8 cellular contexts compared by ENCODE assay signal in the genomic region with DNA sequence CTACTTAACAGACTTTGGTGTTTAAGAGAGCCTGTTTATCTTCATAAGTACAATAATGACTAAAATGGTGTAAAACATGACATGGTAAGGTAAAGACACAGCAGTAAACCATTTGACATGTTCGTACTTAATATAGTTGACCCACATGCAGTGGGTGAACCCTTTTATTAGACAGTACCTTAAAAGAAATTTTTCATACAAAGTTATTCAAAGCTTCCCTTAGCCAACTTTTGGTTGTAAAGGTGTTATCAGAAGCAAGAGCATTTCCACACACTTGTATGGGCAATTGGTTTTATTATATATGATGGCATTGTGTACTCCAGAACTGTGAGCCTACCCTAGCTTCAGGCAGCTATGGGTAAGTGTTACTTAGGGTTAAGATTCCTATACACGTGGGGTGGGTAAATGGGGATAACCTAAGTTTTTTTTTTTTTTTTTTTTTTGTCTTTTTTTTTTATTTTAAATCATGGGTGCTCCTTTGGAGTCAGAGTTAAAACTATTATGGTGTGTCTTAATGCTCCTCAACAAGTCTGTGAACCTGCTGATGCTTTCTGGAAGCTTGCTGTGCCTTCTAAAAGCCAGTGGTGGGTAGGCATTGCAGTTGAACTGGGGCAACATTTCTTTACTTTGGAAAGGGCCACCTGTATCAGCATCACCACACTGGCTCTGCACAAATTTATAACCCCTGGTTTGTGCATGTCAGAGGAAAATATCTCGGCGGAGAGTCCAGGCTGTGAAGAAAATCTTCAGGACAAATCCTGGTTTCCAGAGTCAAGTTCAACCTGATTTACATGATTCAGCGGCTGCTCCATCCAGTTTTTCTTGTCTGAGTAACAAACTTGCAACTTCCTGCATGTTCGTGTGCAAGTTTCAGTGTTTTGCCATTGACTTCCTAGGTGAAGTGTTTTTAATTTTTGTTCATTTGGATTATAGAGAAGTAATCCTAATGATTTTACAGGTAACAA. TPM values are rescaled to one million over a fixed set of nuclear protein-coding genes. Genes with fewer than 3 reads are reported as not detected.
DNase-seq lines count a peak whose midpoint lies in the region; ATAC-seq, FAIRE-seq and TF ChIP-seq lines count a peak whose summit lies in the region.

No MANE protein-coding gene starts in this region.

- peak overlapping the region; percentile 99 for H3K9ac ChIP-seq in iPS-18a (ENCODE audit: low read length)

- H3K27ac Mint-ChIP-seq in activated T-helper 17 cell treated with anti-CD3 and anti-CD28 coated beads, Interleukin-2, amount 50 U/mL, for 72 hours: peak overlapping the region; percentile 99
- H3K27ac Mint-ChIP-seq in stimulated activated naive CD8-positive, alpha-beta T cell treated with anti-CD3 and anti-CD28 coated beads, Interleukin-15, amount 100 ng/mL, for 72 hours: peak overlapping the region; percentile 91 to 95

- no peak for TF ChIP-seq CTCF in left ventricle myocardium inferior (IDR thresholded peaks at IDR 0.05; ENCODE audit: borderline replicate concordance)

- H3K9me3 Mint-ChIP-seq in activated T-helper 17 cell treated with anti-CD3 and anti-CD28 coated beads, Interleukin-2, amount 50 U/mL, for 72 hours: no peaks in the 10 kb centered on the region
- H3K9me3 Mint-ChIP-seq in stimulated activated naive CD8-positive, alpha-beta T cell treated with anti-CD3 and anti-CD28 coated beads, Interleukin-15, amount 100 ng/mL, for 72 hours: no peaks in the 10 kb centered on the region

- H3K27me3 Mint-ChIP-seq in activated T-helper 17 cell treated with anti-CD3 and anti-CD28 coated beads, Interleukin-2, amount 50 U/mL, for 72 hours: no peaks in the 10 kb centered on the region
- no peaks in the 10 kb centered on the region for H3K27me3 Mint-ChIP-seq in stimulated activated naive CD8-positive, alpha-beta T cell treated with anti-CD3 and anti-CD28 coated beads, Interleukin-15, amount 100 ng/mL, for 72 hours

- FAIRE-seq in urothelium cell line (lab: Jason Lieb, UNC): no peak

- H3K4me1 ChIP-seq in left ventricle myocardium inferior: peaks cover 89% of the 10 kb centered on the region
- peaks cover 18% of the 10 kb centered on the region for H3K4me1 ChIP-seq in iPS-18a (ENCODE audit: control insufficient read depth, low read depth, low read length)

- H3K4me3 Mint-ChIP-seq in activated T-helper 17 cell treated with anti-CD3 and anti-CD28 coated beads, Interleukin-2, amount 50 U/mL, for 72 hours: peak overlapping the region; percentile 98
- peak overlapping the region; percentile 98 to 99 for H3K4me3 Mint-ChIP-seq in stimulated activated naive CD8-positive, alpha-beta T cell treated with anti-CD3 and anti-CD28 coated beads, Interleukin-15, amount 100 ng/mL, for 72 hours

- H3K36me3 Mint-ChIP-seq in activated T-helper 17 cell treated with anti-CD3 and anti-CD28 coated beads, Interleukin-2, amount 50 U/mL, for 72 hours (ENCODE audit: low read depth): peaks cover 86% of the 10 kb centered on the region

- DNase-seq in left ventricle myocardium inferior (no peak), Right ventricle myocardium superior (no peak), urothelium cell line (ENCODE audit: low spot score) (no peak), NCI-H345 (lab: John Stamatoyannopoulos, UW) (no peak)
- no peak for DNase-seq in stimulated activated naive CD8-positive, alpha-beta T cell treated with anti-CD3 and anti-CD28 coated beads, Interleukin-15, amount 100 ng/mL, for 72 hours

- no peaks in the 10 kb centered on the region for H3K9me3 ChIP-seq in left ventricle myocardium inferior (replicated peaks)
- H3K9me3 ChIP-seq in iPS-18a (ENCODE audit: control insufficient read depth, low read depth, low read length): no peaks in the 10 kb centered on the region

- H3K36me3 ChIP-seq in left ventricle myocardium inferior (peaks cover 14% of the 10 kb centered on the region), iPS-18a (ENCODE audit: control insufficient read depth, low read depth, low read length) (peaks cover 29% of the 10 kb centered on the region)

- ATAC-seq in Right ventricle myocardium superior (ENCODE audit: poor library complexity) (no peak), HG02938 (IDR thresholded peaks at IDR 0.05; ENCODE audit: unreplicated experiment) (no peak)
- no peak for ATAC-seq in activated T-helper 17 cell treated with anti-CD3 and anti-CD28 coated beads, Interleukin-2, amount 50 U/mL, for 72 hours (replicated peaks)
- no peak for ATAC-seq in stimulated activated naive CD8-positive, alpha-beta T cell treated with anti-CD3 and anti-CD28 coated beads, Interleukin-15, amount 100 ng/mL, for 72 hours

- peaks cover 23% of the 10 kb centered on the region for H3K4me1 Mint-ChIP-seq in activated T-helper 17 cell treated with anti-CD3 and anti-CD28 coated beads, Interleukin-2, amount 50 U/mL, for 72 hours
- peaks cover 35% of the 10 kb centered on the region for H3K4me1 Mint-ChIP-seq in stimulated activated naive CD8-positive, alpha-beta T cell treated with anti-CD3 and anti-CD28 coated beads, Interleukin-15, amount 100 ng/mL, for 72 hours

- H3K4me3 ChIP-seq in left ventricle myocardium inferior: peak overlapping the region; percentile 91
- peak overlapping the region; percentile 100 for H3K4me3 ChIP-seq in iPS-18a (ENCODE audit: low read length)

- no peaks in the 10 kb centered on the region for H3K27me3 ChIP-seq in left ventricle myocardium inferior (ENCODE audit: low read depth)
- no peaks in the 10 kb centered on the region for H3K27me3 ChIP-seq in iPS-18a (ENCODE audit: control insufficient read depth, insufficient read depth, low read length)

- peak overlapping the region; percentile 99 for H3K27ac ChIP-seq in left ventricle myocardium inferior (replicated peaks)
- H3K27ac ChIP-seq in iPS-18a (ENCODE audit: low read length): no peak overlapping the region

- intact Hi-C loops in left ventricle myocardium inferior (cut with micrococcal nuclease) (loop anchor here (5.0 kb wide), 2 partner anchors 88 to 258 kb away; partner anchors contain the start of genes DDIAS, PRCP and RAB30), Right ventricle myocardium superior (cut with DNase I) (loop anchor here (5.0 to 10.0 kb wide), 3 partner anchors 85 to 255 kb away; partner anchors contain the start of genes DDIAS, PRCP and RAB30)

RNA-seq across cellular contexts. Expression of gene PCF11, which starts 3.3 kb away (rescaled TPM):
- total RNA-seq in left ventricle myocardium inferior (25.8 TPM), Right ventricle myocardium superior (25.3 TPM)
- total RNA-seq in activated T-helper 17 cell treated with anti-CD3 and anti-CD28 coated beads, Interleukin-2, amount 50 U/mL, for 72 hours: 10 to 100 TPM; 50.1 to 84.8 TPM

RNA-seq across cellular contexts. Expression of gene ANKRD42, which starts 33.3 kb away (rescaled TPM):
- total RNA-seq in left ventricle myocardium inferior: 5.2 TPM
- total RNA-seq in Right ventricle myocardium superior: 3.9 TPM
- 1 to 10 TPM; 2.2 to 2.3 TPM for total RNA-seq in activated T-helper 17 cell treated with anti-CD3 and anti-CD28 coated beads, Interleukin-2, amount 50 U/mL, for 72 hours
